ENCODE assay signal across 13 cellular contexts in the genomic region with DNA sequence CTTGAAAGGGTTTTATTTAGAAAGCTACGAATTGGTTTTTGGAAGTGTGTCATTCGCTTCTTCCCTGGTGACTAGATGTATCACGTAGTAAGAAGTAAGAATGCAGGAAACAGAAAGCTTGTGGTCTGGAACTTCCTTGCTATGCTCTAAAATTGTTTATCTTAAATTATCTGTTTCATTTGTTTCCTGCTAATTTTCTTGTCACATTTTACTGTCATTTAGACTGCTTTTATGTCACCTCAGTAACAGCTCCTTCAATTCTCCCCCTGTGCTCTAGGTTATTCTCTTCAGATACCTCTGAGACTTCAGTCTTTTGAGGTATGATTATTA. TPM values are rescaled to one million over a fixed set of nuclear protein-coding genes. Genes with fewer than 3 reads are reported as not detected.
DNase-seq lines count a peak whose midpoint lies in the region; ATAC-seq and TF ChIP-seq lines count a peak whose summit lies in the region.
"Had no signal": no experiment of that assay in that cellular context is flagged by ENCODE, and none has a peak within 500 bp of the region (broad histone marks: within the 10 kb centered on the region; RNA-seq: fewer than 3 reads in every experiment).

No MANE protein-coding gene starts in this region.

- no peak for ATAC-seq in HG02973 (IDR thresholded peaks at IDR 0.05; ENCODE audit: unreplicated experiment)

- peak overlapping the region; percentile 80 for H3K4me2 ChIP-seq in BLaER1
- H3K4me2 ChIP-seq in MM.1S (ENCODE audit: low read depth, low read length), result no peak overlapping the region
- H3K4me2 ChIP-seq: KMS-11 had no signal

- H3F3A ChIP-seq in MM.1S (ENCODE audit: insufficient read depth, low read length), result peaks cover 23% of the 10 kb centered on the region

- no peaks in the 10 kb centered on the region for H3K36me3 Mint-ChIP-seq in IgD-negative memory B cell
- H3K36me3 Mint-ChIP-seq in activated T-helper 2 cell treated with anti-CD3 and anti-CD28 coated beads, Interferon-gamma antibody, Interleukin-2, Interleukin-4, amounts not matched to agents 10 μg/mL and 5 μg/mL and 100 μg/mL, durations not matched to agents 14 hours and 24 hours and 36 hours (ENCODE audit: low read depth), result peaks cover 45% of the 10 kb centered on the region

- H3K9me3 ChIP-seq in BLaER1 (no peaks in the 10 kb centered on the region), mononuclear cell (ENCODE audit: low read depth, low read length) (no peaks in the 10 kb centered on the region), MM.1S (replicated peaks; ENCODE audit: insufficient read depth, low read length) (no peaks in the 10 kb centered on the region), prostate gland (no peaks in the 10 kb centered on the region)
- H3K9me3 ChIP-seq: Caco-2 had no signal

- peak overlapping the region; percentile 94 to 99 (median 96) for H3K4me3 Mint-ChIP-seq in IgD-negative memory B cell
- peak overlapping the region; percentile 99 for H3K4me3 Mint-ChIP-seq in activated T-helper 2 cell treated with anti-CD3 and anti-CD28 coated beads, Interferon-gamma antibody, Interleukin-2, Interleukin-4, amounts not matched to agents 10 μg/mL and 5 μg/mL and 100 μg/mL, durations not matched to agents 14 hours and 24 hours and 36 hours (ENCODE audit: low read depth)
- H3K4me3 Mint-ChIP-seq: endodermal cell, neural crest cell had no signal

- H3K9me2 ChIP-seq in MM.1S (replicated peaks; ENCODE audit: insufficient read depth, low read length), result no peaks in the 10 kb centered on the region

- no peaks in the 10 kb centered on the region for H3K36me3 ChIP-seq in BLaER1
- no peaks in the 10 kb centered on the region for H3K36me3 ChIP-seq in MM.1S (replicated peaks; ENCODE audit: insufficient read depth, low read length)
- H3K36me3 ChIP-seq in prostate gland, result no peaks in the 10 kb centered on the region

- intact Hi-C loops in activated T-helper 2 cell treated with anti-CD3 and anti-CD28 coated beads, Interferon-gamma antibody, Interleukin-2, Interleukin-4, amounts not matched to agents 10 μg/mL and 5 μg/mL and 100 μg/mL, durations not matched to agents 14 hours and 24 hours and 36 hours (cut with micrococcal nuclease), result loop anchor here (1.0 to 2.0 kb wide), 3 partner anchors 19 to 33 kb away; a partner anchor contains a TSS
- intact Hi-C loops in prostate gland (cut with DNase I), result no loop called here

- no peak overlapping the region for H2AFZ ChIP-seq in MM.1S (ENCODE audit: low read length)

- H3K27me3 ChIP-seq in BLaER1, result peaks cover 34% of the 10 kb centered on the region
- no peaks in the 10 kb centered on the region for H3K27me3 ChIP-seq in mononuclear cell (ENCODE audit: insufficient read depth, low read length)
- no peaks in the 10 kb centered on the region for H3K27me3 ChIP-seq in MM.1S (replicated peaks; ENCODE audit: insufficient read depth, low read length)
- no peaks in the 10 kb centered on the region for H3K27me3 ChIP-seq in prostate gland (replicated peaks; ENCODE audit: insufficient read depth)

- no peaks in the 10 kb centered on the region for H3K27me3 Mint-ChIP-seq in IgD-negative memory B cell
- no peaks in the 10 kb centered on the region for H3K27me3 Mint-ChIP-seq in activated T-helper 2 cell treated with anti-CD3 and anti-CD28 coated beads, Interferon-gamma antibody, Interleukin-2, Interleukin-4, amounts not matched to agents 10 μg/mL and 5 μg/mL and 100 μg/mL, durations not matched to agents 14 hours and 24 hours and 36 hours (ENCODE audit: low read depth)

- TF ChIP-seq CTCF in MM.1S (IDR thresholded peaks at IDR 0.05; ENCODE audit: low read length) (no peak), prostate gland (IDR thresholded peaks at IDR 0.05) (no peak)

- H3K27ac ChIP-seq in BLaER1 (no peak overlapping the region), MM.1S (ENCODE audit: low read length) (no peak overlapping the region), prostate gland (no peak overlapping the region)
- H3K27ac ChIP-seq: KMS-11 had no signal

- H3K9ac ChIP-seq in BLaER1 (no peak overlapping the region), MM.1S (ENCODE audit: low read length) (no peak overlapping the region)
- H3K9ac ChIP-seq: KMS-11 had no signal

- H3K4me3 ChIP-seq in BLaER1 (no peak overlapping the region), mononuclear cell (ENCODE audit: low read length) (peak overlapping the region; percentile 46), MM.1S (ENCODE audit: low read length) (no peak overlapping the region), prostate gland (no peak overlapping the region)

- H4K20me1 ChIP-seq in BLaER1 (no peaks in the 10 kb centered on the region), MM.1S (ENCODE audit: insufficient read depth, low read length) (no peaks in the 10 kb centered on the region)

- TF ChIP-seq POLR2A in prostate gland (IDR thresholded peaks at IDR 0.05), result no peak

- H3K9me3 Mint-ChIP-seq in IgD-negative memory B cell, result no peaks in the 10 kb centered on the region
- peaks cover 6% of the 10 kb centered on the region for H3K9me3 Mint-ChIP-seq in activated T-helper 2 cell treated with anti-CD3 and anti-CD28 coated beads, Interferon-gamma antibody, Interleukin-2, Interleukin-4, amounts not matched to agents 10 μg/mL and 5 μg/mL and 100 μg/mL, durations not matched to agents 14 hours and 24 hours and 36 hours
- H3K9me3 Mint-ChIP-seq: endodermal cell, neural crest cell had no signal

- H3K4me1 Mint-ChIP-seq in IgD-negative memory B cell, result peaks cover 38 to 57% (median 48%) of the 10 kb centered on the region in 3 donors
- peaks cover 44% of the 10 kb centered on the region for H3K4me1 Mint-ChIP-seq in activated T-helper 2 cell treated with anti-CD3 and anti-CD28 coated beads, Interferon-gamma antibody, Interleukin-2, Interleukin-4, amounts not matched to agents 10 μg/mL and 5 μg/mL and 100 μg/mL, durations not matched to agents 14 hours and 24 hours and 36 hours (ENCODE audit: low read depth)

- WGBS in prostate gland, result 68% methylated on average over 3 of the region's 3 CpGs

- H3K4me1 ChIP-seq in BLaER1, result peaks cover 72% of the 10 kb centered on the region
- H3K4me1 ChIP-seq in mononuclear cell (ENCODE audit: insufficient read depth, low read length), result peaks cover 40% of the 10 kb centered on the region
- H3K4me1 ChIP-seq in MM.1S (ENCODE audit: low read length), result peaks cover 14% of the 10 kb centered on the region
- H3K4me1 ChIP-seq in prostate gland (replicated peaks), result no peaks in the 10 kb centered on the region
- H3K4me1 ChIP-seq: Caco-2 had no signal

- H3K27ac Mint-ChIP-seq in IgD-negative memory B cell, result peak overlapping the region; percentile 95 to 98 (median 97)
- peak overlapping the region; percentile 96 for H3K27ac Mint-ChIP-seq in activated T-helper 2 cell treated with anti-CD3 and anti-CD28 coated beads, Interferon-gamma antibody, Interleukin-2, Interleukin-4, amounts not matched to agents 10 μg/mL and 5 μg/mL and 100 μg/mL, durations not matched to agents 14 hours and 24 hours and 36 hours
- H3K27ac Mint-ChIP-seq: endodermal cell had no signal

- no peaks in the 10 kb centered on the region for H3K79me2 ChIP-seq in MM.1S (ENCODE audit: low read length)

- DNase-seq in activated T-helper 2 cell treated with anti-CD3 and anti-CD28 coated beads, Interferon-gamma antibody, Interleukin-2, Interleukin-4, amounts not matched to agents 10 μg/mL and 5 μg/mL and 100 μg/mL, durations not matched to agents 14 hours and 24 hours and 36 hours (ENCODE audit: low spot score), result no peak
- DNase-seq in MM.1S, result no peak
- DNase-seq in ecto neural progenitor cell (ENCODE audit: low spot score), result no peak
- DNase-seq in prostate gland (ENCODE audit: low spot score), result no peak
- DNase-seq: Caco-2, endodermal cell, NCI-H510A had no signal

RNA-seq across cellular contexts. Expression of a gene that starts 0.7 kb away (rescaled TPM):
- 177 TPM for polyA plus RNA-seq in IgD-negative memory B cell
- total RNA-seq in activated T-helper 2 cell treated with anti-CD3 and anti-CD28 coated beads, Interferon-gamma antibody, Interleukin-2, Interleukin-4, amounts not matched to agents 10 μg/mL and 5 μg/mL and 100 μg/mL, durations not matched to agents 14 hours and 24 hours and 36 hours, result 70.9 and 72.2 TPM in 2 replicates
- total RNA-seq in mononuclear cell (2,627 TPM), prostate gland (1 to 10 TPM; 1.9 to 2.2 TPM)
- total RNA-seq: Caco-2, endodermal cell, neural crest cell had no signal

RNA-seq across cellular contexts. Expression of a gene that starts 28.5 kb away (rescaled TPM):
- 168 TPM for polyA plus RNA-seq in IgD-negative memory B cell
- total RNA-seq in activated T-helper 2 cell treated with anti-CD3 and anti-CD28 coated beads, Interferon-gamma antibody, Interleukin-2, Interleukin-4, amounts not matched to agents 10 μg/mL and 5 μg/mL and 100 μg/mL, durations not matched to agents 14 hours and 24 hours and 36 hours, result 16.8 and 17.2 TPM in 2 replicates
- 4.4 TPM for total RNA-seq in mononuclear cell
- not detected for total RNA-seq in prostate gland
- total RNA-seq: Caco-2, endodermal cell, neural crest cell had no signal

Comparison
In these comparisons a context has a peak if more than half of its experiments do, and no peak if none do; other contexts are left out.
1. RNA of a gene that starts 0.7 kb away (total RNA-seq): 2,627 TPM in mononuclear cell (single experiment); 70.9 to 72.2 TPM in activated T-helper 2 cell treated with anti-CD3 and anti-CD28 coated beads, Interferon-gamma antibody, Interleukin-2, Interleukin-4, amounts not matched to agents 10 μg/mL and 5 μg/mL and 100 μg/mL, durations not matched to agents 14 hours and 24 hours and 36 hours and 1.9 to 2.2 TPM in prostate gland; every median in the first group is over 10 times any median in the second.